Comparison of ENCODE assay signal across 10 cellular contexts in genomic region chr11:119432484-119433368, GRCh38. TPM values are rescaled to one million over a fixed set of nuclear protein-coding genes. Genes with fewer than 3 reads are reported as not detected.
DNase-seq lines count a peak whose midpoint lies in the region; ATAC-seq and TF ChIP-seq lines count a peak whose summit lies in the region.
"Had no signal": no experiment of that assay in that cellular context is flagged by ENCODE, and none has a peak within 500 bp of the region (broad histone marks: within the 10 kb centered on the region; RNA-seq: fewer than 3 reads in every experiment).

No MANE protein-coding gene starts in this region.

- peak; percentile 31 for ATAC-seq in Right ventricle myocardium inferior

- H2BK5ac ChIP-seq in mesenchymal stem cell (ENCODE audit: low read depth, low read length, poor library complexity, severe bottlenecking) = no peak overlapping the region

- peak overlapping the region; percentile 75 for H2AFZ ChIP-seq in mesenchymal stem cell (ENCODE audit: low read depth, low read length)

- H2BK15ac ChIP-seq in mesenchymal stem cell (ENCODE audit: low read depth, poor library complexity, severe bottlenecking) = no peak overlapping the region

- no peak overlapping the region for H2AK5ac ChIP-seq in mesenchymal stem cell (ENCODE audit: low read length, severe bottlenecking)

- no peak overlapping the region for H2BK120ac ChIP-seq in mesenchymal stem cell (ENCODE audit: low read depth, low read length)

- no peaks in the 10 kb centered on the region for H3K79me1 ChIP-seq in mesenchymal stem cell (replicated peaks; ENCODE audit: low read length, poor library complexity, severe bottlenecking)

- H3K14ac ChIP-seq in mesenchymal stem cell (ENCODE audit: low read length in 2 of 2) = peak overlapping the region in 1 of 2 experiments; percentile 44

- H4K8ac ChIP-seq in mesenchymal stem cell (ENCODE audit: low read length) = peak overlapping the region; percentile 50

- H3K4me1 ChIP-seq in right atrium auricular region = no peaks in the 10 kb centered on the region
- peaks cover 13% of the 10 kb centered on the region for H3K4me1 ChIP-seq in mesenchymal stem cell (ENCODE audit: control insufficient read depth, insufficient read depth, low read depth, low read length)
- no peaks in the 10 kb centered on the region for H3K4me1 ChIP-seq in HAP-1

- H3K18ac ChIP-seq in mesenchymal stem cell (ENCODE audit: low read depth in 1 of 2, low read length in 2 of 2) = peak overlapping the region in 1 of 2 experiments; percentile 80

- H3K36me3 ChIP-seq in right atrium auricular region (no peaks in the 10 kb centered on the region), mesenchymal stem cell (ENCODE audit: control insufficient read depth in 1 of 2, insufficient read depth in 2 of 2, low read depth in 1 of 2, low read length in 2 of 2) (no peaks in the 10 kb centered on the region), HAP-1 (replicated peaks) (no peaks in the 10 kb centered on the region)
- H3K36me3 ChIP-seq: BLaER1 had no signal

- peak overlapping the region in 1 of 2 experiments; percentile 37 for H2BK12ac ChIP-seq in mesenchymal stem cell (ENCODE audit: low read length in 2 of 2)

- H3K9me3 ChIP-seq in right atrium auricular region = no peaks in the 10 kb centered on the region
- no peaks in the 10 kb centered on the region for H3K9me3 ChIP-seq in mesenchymal stem cell (ENCODE audit: control insufficient read depth, low read length)
- H3K9me3 ChIP-seq in HAP-1 = no peaks in the 10 kb centered on the region

- peak overlapping the region; percentile 8 for H3K4me2 ChIP-seq in mesenchymal stem cell (ENCODE audit: low read length, poor library complexity, severe bottlenecking)
- H3K4me2 ChIP-seq: BLaER1 had no signal

- WGBS in mesenchymal stem cell = 25% methylated on average over 17 of the region's 22 CpGs

- H3K27me3 ChIP-seq in right atrium auricular region (no peaks in the 10 kb centered on the region), mesenchymal stem cell (ENCODE audit: control insufficient read depth in 1 of 2, insufficient read depth in 1 of 2, low read length in 2 of 2) (peaks cover 3 to 37% of the 10 kb centered on the region in 2 experiments), HAP-1 (ENCODE audit: low read depth) (no peaks in the 10 kb centered on the region; the same call in 1 of the 2 replicates)
- H3K27me3 ChIP-seq: BLaER1 had no signal

- H3K9ac ChIP-seq in mesenchymal stem cell (ENCODE audit: low read length) = peak overlapping the region; percentile 84
- H3K9ac ChIP-seq: BLaER1 had no signal

- H3K4me3 ChIP-seq in right atrium auricular region (no peak overlapping the region), cardiac fibroblast (replicated peaks in 1 of 2; ENCODE audit: low read depth in 2 of 2, low read length in 2 of 2) (peak overlapping the region in 1 of 2 donors; percentile 16), mesenchymal stem cell (ENCODE audit: insufficient read depth in 1 of 2, low read depth in 1 of 2, low read length in 2 of 2) (peak overlapping the region in 1 of 2 experiments; percentile 63), HAP-1 (no peak overlapping the region)
- H3K4me3 ChIP-seq: BLaER1 had no signal

- in situ Hi-C loops in HAP-1 (cut with MboI; ENCODE audit: low sequenced_read_pairs) = no loop called here

- TF ChIP-seq CTCF in right atrium auricular region (IDR thresholded peaks at IDR 0.05) = no peak
- TF ChIP-seq CTCF in cardiac fibroblast (IDR thresholded peaks at IDR 0.05; ENCODE audit: low read depth, low read length) = no peak

- no peak overlapping the region for H3K23ac ChIP-seq in mesenchymal stem cell (ENCODE audit: low read length in 2 of 2)

- DNase-seq in Right ventricle myocardium inferior (ENCODE audit: missing footprints) (no peak), right atrium auricular region (ENCODE audit: low spot score) (no peak), cardiac fibroblast (ENCODE audit: low read depth in 2 of 2) (peak; percentile 80 to 89), mesenchymal stem cell (peak; percentile 68), NCI-H2029 treated with DMSO at 0.1 percent for 48 hours (lab: John Stamatoyannopoulos, UW) (no peak), T-helper 9 cell (no peak), RPMI8226 (no peak), HAP-1 (ENCODE audit: low spot score in 2 of 2) (no peak)
- DNase-seq: stimulated activated CD4-positive, alpha-beta T cell treated with anti-CD3 and anti-CD28 coated beads, Interleukin-4, amount 100 ng/mL, for 24 hours had no signal

- intact Hi-C loops in Right ventricle myocardium inferior (cut with DNase I) = no loop called here

- H4K91ac ChIP-seq in mesenchymal stem cell (ENCODE audit: low read length) = peak overlapping the region; percentile 36

- no peak overlapping the region for H3K4ac ChIP-seq in mesenchymal stem cell (ENCODE audit: low read depth in 1 of 2, low read length in 2 of 2)

- H3K27ac ChIP-seq in right atrium auricular region = no peak overlapping the region
- H3K27ac ChIP-seq in mesenchymal stem cell (ENCODE audit: low read length, poor library complexity, severe bottlenecking) = peak overlapping the region; percentile 15
- H3K27ac ChIP-seq: BLaER1 had no signal

RNA-seq across cellular contexts. Expression of gene THY1, which starts 9.8 kb away (rescaled TPM):
- total RNA-seq in Right ventricle myocardium inferior (1.8 TPM), right atrium auricular region (1 to 10 TPM; 2.0 to 7.2 TPM)
- 87.8 TPM for polyA plus RNA-seq in mesenchymal stem cell (2013, experiment 1 of 2)
- 87.6 TPM for polyA plus RNA-seq in mesenchymal stem cell (2013, experiment 2 of 2)

RNA-seq across cellular contexts. Expression of gene USP2, which starts 51.2 kb away (rescaled TPM):
- 140 TPM for total RNA-seq in Right ventricle myocardium inferior
- 10 to 100 TPM; 38.9 to 58.7 TPM for total RNA-seq in right atrium auricular region
- 0.65 TPM for polyA plus RNA-seq in mesenchymal stem cell (2013, experiment 1 of 2)
- polyA plus RNA-seq in mesenchymal stem cell (2013, experiment 2 of 2) = 0.60 TPM

Comparison
In these comparisons a context has a peak if more than half of its experiments do, and no peak if none do; other contexts are left out.
1. DNase-seq: peak in cardiac fibroblast (2 of 2) and mesenchymal stem cell (single experiment); none in Right ventricle myocardium inferior (single experiment), right atrium auricular region (single experiment), NCI-H2029 treated with DMSO at 0.1 percent for 48 hours (single experiment), T-helper 9 cell (single experiment), RPMI8226 (single experiment) and HAP-1 (0 of 2).